Comparison of ENCODE assay signal across 14 cellular contexts in genomic region chr4:182862166-182862875, GRCh38. TPM values are rescaled to one million over a fixed set of nuclear protein-coding genes. Genes with fewer than 3 reads are reported as not detected.
DNase-seq lines count a peak whose midpoint lies in the region; ATAC-seq, FAIRE-seq and TF ChIP-seq lines count a peak whose summit lies in the region.
"Had no signal": no experiment of that assay in that cellular context is flagged by ENCODE, and none has a peak within 500 bp of the region (broad histone marks: within the 10 kb centered on the region; RNA-seq: fewer than 3 reads in every experiment).

No MANE protein-coding gene starts in this region.

- H3K36me3 Mint-ChIP-seq in chondrocyte (ENCODE audit: low read depth): no peaks in the 10 kb centered on the region
- no peaks in the 10 kb centered on the region for H3K36me3 Mint-ChIP-seq in neural crest cell (ENCODE audit: low read depth)
- peaks cover 0 to 2% of the 10 kb centered on the region in 2 donors for H3K36me3 Mint-ChIP-seq in activated T-cell treated with anti-CD3 and anti-CD28 coated beads, Interleukin-2, amount 50 U/mL, for 72 hours (ENCODE audit: insufficient read depth in 2 of 2)
- H3K36me3 Mint-ChIP-seq: activated naive CD4-positive, alpha-beta T cell treated with anti-CD3 and anti-CD28 coated beads, Interleukin-2, amount 50 U/mL, for 24 hours had no signal

- no peak overlapping the region for H3K4me3 Mint-ChIP-seq in chondrocyte (ENCODE audit: unreplicated experiment)
- H3K4me3 Mint-ChIP-seq in neural crest cell: no peak overlapping the region
- H3K4me3 Mint-ChIP-seq in activated T-cell treated with anti-CD3 and anti-CD28 coated beads, Interleukin-2, amount 50 U/mL, for 72 hours: no peak overlapping the region
- H3K4me3 Mint-ChIP-seq: activated naive CD4-positive, alpha-beta T cell treated with anti-CD3 and anti-CD28 coated beads, Interleukin-2, amount 50 U/mL, for 24 hours; stimulated activated naive B cell treated with anti-CD40 and anti-IgM and Interleukin-4, amounts not matched to agents 10 μg/mL and 1 μg/mL and 100 μg/mL, for 72 hours had no signal

- TF ChIP-seq CTCF in chondrocyte (IDR thresholded peaks at IDR 0.05): no peak
- peak; percentile 13 for TF ChIP-seq CTCF in neural crest cell (conservative IDR thresholded peaks at IDR 0.05)

- H3K27me3 Mint-ChIP-seq in chondrocyte (ENCODE audit: low read depth): no peaks in the 10 kb centered on the region
- H3K27me3 Mint-ChIP-seq in neural crest cell (ENCODE audit: low read depth): no peaks in the 10 kb centered on the region
- no peaks in the 10 kb centered on the region for H3K27me3 Mint-ChIP-seq in activated T-cell treated with anti-CD3 and anti-CD28 coated beads, Interleukin-2, amount 50 U/mL, for 72 hours (ENCODE audit: low read depth)
- H3K27me3 Mint-ChIP-seq: activated naive CD4-positive, alpha-beta T cell treated with anti-CD3 and anti-CD28 coated beads, Interleukin-2, amount 50 U/mL, for 24 hours had no signal

- ATAC-seq in HG03135 (IDR thresholded peaks at IDR 0.05; ENCODE audit: unreplicated experiment): no peak
- no peak for ATAC-seq in activated T-cell treated with anti-CD3 and anti-CD28 coated beads, Interleukin-2, amount 50 U/mL, for 72 hours (replicated peaks in 1 of 2)
- ATAC-seq: gastrocnemius medialis; Panc1; stimulated activated naive B cell treated with anti-CD40 and anti-IgM and Interleukin-4, amounts not matched to agents 10 μg/mL and 1 μg/mL and 100 μg/mL, for 72 hours had no signal

- H3K4me1 Mint-ChIP-seq in chondrocyte (ENCODE audit: low read depth) (peaks cover 22% of the 10 kb centered on the region), neural crest cell (peaks cover 28% of the 10 kb centered on the region)
- no peaks in the 10 kb centered on the region for H3K4me1 Mint-ChIP-seq in activated T-cell treated with anti-CD3 and anti-CD28 coated beads, Interleukin-2, amount 50 U/mL, for 72 hours (ENCODE audit: low read depth)
- H3K4me1 Mint-ChIP-seq: activated naive CD4-positive, alpha-beta T cell treated with anti-CD3 and anti-CD28 coated beads, Interleukin-2, amount 50 U/mL, for 24 hours; stimulated activated naive B cell treated with anti-CD40 and anti-IgM and Interleukin-4, amounts not matched to agents 10 μg/mL and 1 μg/mL and 100 μg/mL, for 72 hours had no signal

- H3K9me3 Mint-ChIP-seq in chondrocyte (ENCODE audit: low read depth): peaks cover 6% of the 10 kb centered on the region
- peaks cover 3% of the 10 kb centered on the region for H3K9me3 Mint-ChIP-seq in neural crest cell
- H3K9me3 Mint-ChIP-seq in activated T-cell treated with anti-CD3 and anti-CD28 coated beads, Interleukin-2, amount 50 U/mL, for 72 hours: peaks cover 2 to 4% of the 10 kb centered on the region in 2 donors
- H3K9me3 Mint-ChIP-seq: activated naive CD4-positive, alpha-beta T cell treated with anti-CD3 and anti-CD28 coated beads, Interleukin-2, amount 50 U/mL, for 24 hours had no signal

- H3K27ac Mint-ChIP-seq in chondrocyte (ENCODE audit: unreplicated experiment) (no peak overlapping the region), neural crest cell (ENCODE audit: unreplicated experiment) (no peak overlapping the region)
- no peak overlapping the region for H3K27ac Mint-ChIP-seq in activated T-cell treated with anti-CD3 and anti-CD28 coated beads, Interleukin-2, amount 50 U/mL, for 72 hours
- H3K27ac Mint-ChIP-seq: activated naive CD4-positive, alpha-beta T cell treated with anti-CD3 and anti-CD28 coated beads, Interleukin-2, amount 50 U/mL, for 24 hours; stimulated activated naive B cell treated with anti-CD40 and anti-IgM and Interleukin-4, amounts not matched to agents 10 μg/mL and 1 μg/mL and 100 μg/mL, for 72 hours had no signal

- DNase-seq in DMS79 (lab: John Stamatoyannopoulos, UW) (peak; percentile 53), NCI-H2029 treated with DMSO at 0.1 percent for 48 hours (lab: John Stamatoyannopoulos, UW) (peak; percentile 46), chondrocyte (ENCODE audit: low spot score) (peak; percentile 75), neural crest cell (ENCODE audit: low read depth, low spot score) (no peak), amniotic stem cell (lab: John Stamatoyannopoulos, UW) (no peak), frontal cortex (ENCODE audit: low spot score in 2 of 2) (no peak)
- no peak for DNase-seq in activated T-cell treated with anti-CD3 and anti-CD28 coated beads, Interleukin-2, amount 50 U/mL, for 72 hours
- DNase-seq: gastrocnemius medialis; stimulated activated CD4-positive, alpha-beta T cell treated with anti-CD3 and anti-CD28 coated beads, Interleukin-2, amount 100 ng/mL, for 24 hours; stimulated activated naive B cell treated with anti-CD40 and anti-IgM and Interleukin-4, amounts not matched to agents 10 μg/mL and 1 μg/mL and 100 μg/mL, for 72 hours; T-helper 9 cell had no signal

- FAIRE-seq in frontal cortex (lab: Jason Lieb, UNC): no peak

RNA-seq across cellular contexts. Expression of gene DCTD, which starts 54.9 kb away (rescaled TPM):
- total RNA-seq in chondrocyte: 127 to 131 TPM (median 130 TPM) in 3 replicates
- total RNA-seq in neural crest cell: 120 and 122 TPM in 2 replicates
- 24.9 TPM for total RNA-seq in frontal cortex
- 100 to 1,000 TPM; 112 to 126 TPM for total RNA-seq in activated T-cell treated with anti-CD3 and anti-CD28 coated beads, Interleukin-2, amount 50 U/mL, for 72 hours

Comparison
In these comparisons a context has a peak if more than half of its experiments do, and no peak if none do; other contexts are left out.
1. DNase-seq: peak in DMS79 (single experiment), NCI-H2029 treated with DMSO at 0.1 percent for 48 hours (single experiment) and chondrocyte (single experiment); none in neural crest cell (single experiment), amniotic stem cell (single experiment), frontal cortex (0 of 2) and activated T-cell treated with anti-CD3 and anti-CD28 coated beads, Interleukin-2, amount 50 U/mL, for 72 hours (0 of 2).